1 cellular context compared by ENCODE assay signal in genomic region chr9:34458013-34458966, GRCh38.
A peak's percentile ranks its signal among the peaks of the same experiment; 100 is the strongest.
TF ChIP-seq lines count a peak whose summit lies in the region.

DNAI1 (plus strand) TSS chr9:34458805; CDS start chr9:34459006, 201 bp downstream.
FAM219A (minus strand) TSS chr9:34458570; CDS start chr9:34458263, 307 bp downstream.

TF ChIP-seq in liver, 16 proteins besides CTCF, POLR2A, EP300 and RAD21 (continued from another document):
- TF ChIP-seq HNF4G (IDR thresholded peaks at IDR 0.05) (no peak), RXRA (IDR thresholded peaks at IDR 0.05) (no peak), TAF1 (conservative IDR thresholded peaks at IDR 0.05) (no peak), GABPA (IDR thresholded peaks at IDR 0.05 in 1 of 2, conservative IDR thresholded peaks at IDR 0.05 in 1 of 2) (peak; percentile 66 to 89)
